Comparison of ENCODE assay signal across 32 cellular contexts in the genomic region with DNA sequence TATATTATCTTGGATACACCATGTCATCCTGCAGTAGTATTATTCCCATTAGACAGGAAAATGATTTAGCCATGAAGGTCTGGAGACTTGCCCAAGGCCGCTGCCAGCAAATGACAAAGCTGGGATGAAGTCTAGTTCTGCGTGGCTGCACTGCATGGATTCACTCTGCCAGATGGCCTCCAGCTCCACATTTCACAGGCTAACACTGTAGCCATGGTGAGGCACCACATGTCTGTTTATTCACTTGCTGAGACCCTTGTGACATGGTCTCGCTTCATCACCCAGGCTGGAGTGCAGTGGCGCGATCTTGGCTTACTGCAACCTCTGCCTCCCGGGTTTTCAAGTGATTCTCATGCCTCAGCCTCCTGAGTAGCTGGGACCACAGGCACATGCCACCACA. TPM values are rescaled to one million over a fixed set of nuclear protein-coding genes. Genes with fewer than 3 reads are reported as not detected.
DNase-seq lines count a peak whose midpoint lies in the region; FAIRE-seq and TF ChIP-seq lines count a peak whose summit lies in the region.
"Had no signal": no experiment of that assay in that cellular context is flagged by ENCODE, and none has a peak within 500 bp of the region (broad histone marks: within the 10 kb centered on the region; RNA-seq: fewer than 3 reads in every experiment).

No MANE protein-coding gene starts in this region.

- no peak for FAIRE-seq in RCC 7860 (lab: Jason Lieb, UNC)
- FAIRE-seq: frontal cortex, GM12891, urothelium cell line had no signal

- no peaks in the 10 kb centered on the region for H3K9me3 Mint-ChIP-seq in glutamatergic neuron (ENCODE audit: unreplicated experiment)
- H3K9me3 Mint-ChIP-seq: activated T-cell treated with anti-CD3 and anti-CD28 coated beads, Interleukin-2, amount 50 U/mL, for 24 hours; stimulated activated naive B cell treated with anti-CD40 and anti-IgM and Interleukin-4, amounts not matched to agents 10 μg/mL and 1 μg/mL and 100 μg/mL, for 72 hours had no signal

- peak overlapping the region; percentile 28 for H3K27ac Mint-ChIP-seq in glutamatergic neuron (ENCODE audit: unreplicated experiment)
- H3K27ac Mint-ChIP-seq: activated CD4-positive, alpha-beta T cell treated with anti-CD3 and anti-CD28 coated beads for 36 hours; activated T-cell treated with anti-CD3 and anti-CD28 coated beads, Interleukin-2, amount 50 U/mL, for 24 hours; CD8-positive, alpha-beta memory T cell; mesothelial cell of epicardium; naive thymus-derived CD8-positive, alpha-beta T cell; stimulated activated naive B cell treated with anti-CD40 and anti-IgM and Interleukin-4, amounts not matched to agents 10 μg/mL and 1 μg/mL and 100 μg/mL, for 72 hours; T-cell had no signal

- H3K36me3 Mint-ChIP-seq in glutamatergic neuron (ENCODE audit: unreplicated experiment): no peaks in the 10 kb centered on the region
- H3K36me3 Mint-ChIP-seq: CD8-positive, alpha-beta memory T cell; naive thymus-derived CD8-positive, alpha-beta T cell; stimulated activated naive B cell treated with anti-CD40 and anti-IgM and Interleukin-4, amounts not matched to agents 10 μg/mL and 1 μg/mL and 100 μg/mL, for 72 hours; T-cell had no signal

- H3K4me3 Mint-ChIP-seq in glutamatergic neuron (ENCODE audit: unreplicated experiment): no peak overlapping the region
- H3K4me3 Mint-ChIP-seq: activated CD4-positive, alpha-beta T cell treated with anti-CD3 and anti-CD28 coated beads for 36 hours; activated T-cell treated with anti-CD3 and anti-CD28 coated beads, Interleukin-2, amount 50 U/mL, for 24 hours; CD8-positive, alpha-beta memory T cell; mesothelial cell of epicardium; naive thymus-derived CD8-positive, alpha-beta T cell; stimulated activated naive B cell treated with anti-CD40 and anti-IgM and Interleukin-4, amounts not matched to agents 10 μg/mL and 1 μg/mL and 100 μg/mL, for 72 hours; T-cell had no signal

- DNase-seq in NCI-H146 (lab: John Stamatoyannopoulos, UW) (peak; percentile 21), NCI-H146 treated with DMSO at 0.1 percent for 48 hours (lab: John Stamatoyannopoulos, UW; ENCODE audit: unreplicated experiment) (no peak), NCI-H1092 treated with DMSO at 0.1 percent for 48 hours (lab: John Stamatoyannopoulos, UW) (peak; percentile 30), RCC 7860 (ENCODE audit: low spot score) (peak; percentile 33), glutamatergic neuron (peak; percentile 35), NAMALWA (ENCODE audit: low spot score) (no peak), AG20443 (ENCODE audit: low spot score) (no peak), hepatic stellate cell (ENCODE audit: low spot score) (no peak)
- DNase-seq: activated CD4-positive, alpha-beta T cell treated with anti-CD3 and anti-CD28 coated beads for 36 hours; activated CD8-positive, alpha-beta memory T cell treated with anti-CD3 and anti-CD28 coated beads for 24 hours; activated gamma-delta T cell treated with Interleukin-2 at 50 U/mL for 16 hours; activated T-cell treated with anti-CD3 and anti-CD28 coated beads, Interleukin-2, amount 50 U/mL, for 24 hours; brain microvascular endothelial cell; CD8-positive, alpha-beta memory T cell; effector CD4-positive, alpha-beta T cell; H7; hypothalamus; Karpas-422; left ventricle myocardium inferior; MV-4-11; naive thymus-derived CD8-positive, alpha-beta T cell; PC-3; SJCRH30; spleen; stimulated activated CD4-positive, alpha-beta T cell treated with anti-CD3 and anti-CD28 coated beads, Interleukin-4, amount 100 ng/mL, for 1 hour; stimulated activated naive B cell treated with anti-CD40 and anti-IgM and Interleukin-4, amounts not matched to agents 10 μg/mL and 1 μg/mL and 100 μg/mL, for 72 hours; T-cell had no signal

- peaks cover 1% of the 10 kb centered on the region for H3K4me1 Mint-ChIP-seq in glutamatergic neuron (ENCODE audit: low read depth, unreplicated experiment)
- H3K4me1 Mint-ChIP-seq: activated CD4-positive, alpha-beta T cell treated with anti-CD3 and anti-CD28 coated beads for 36 hours; CD8-positive, alpha-beta memory T cell; naive thymus-derived CD8-positive, alpha-beta T cell; stimulated activated naive B cell treated with anti-CD40 and anti-IgM and Interleukin-4, amounts not matched to agents 10 μg/mL and 1 μg/mL and 100 μg/mL, for 72 hours; T-cell had no signal

- H3K27me3 Mint-ChIP-seq in glutamatergic neuron (ENCODE audit: unreplicated experiment): no peaks in the 10 kb centered on the region

- no peak for TF ChIP-seq CTCF in glutamatergic neuron (IDR thresholded peaks at IDR 0.05; ENCODE audit: partially characterized antibody, unreplicated experiment)

RNA-seq across cellular contexts. Expression of a gene that starts 31.5 kb away (rescaled TPM):
- 38.7 TPM for total RNA-seq in glutamatergic neuron (ENCODE audit: unreplicated experiment)
- total RNA-seq: activated CD4-positive, alpha-beta T cell treated with anti-CD3 and anti-CD28 coated beads for 36 hours; CD8-positive, alpha-beta memory T cell; naive thymus-derived CD8-positive, alpha-beta T cell; SJCRH30; suprapubic skin; T-cell had no signal

Comparison
In these comparisons a context has a peak if more than half of its experiments do, and no peak if none do; other contexts are left out.
1. DNase-seq: peak in NCI-H146 (single experiment), NCI-H1092 treated with DMSO at 0.1 percent for 48 hours (single experiment), RCC 7860 (single experiment) and glutamatergic neuron (single experiment); none in NCI-H146 treated with DMSO at 0.1 percent for 48 hours (single experiment), NAMALWA (single experiment), AG20443 (single experiment) and hepatic stellate cell (single experiment).